ENCODE assay signal across 9 cellular contexts in the genomic region with DNA sequence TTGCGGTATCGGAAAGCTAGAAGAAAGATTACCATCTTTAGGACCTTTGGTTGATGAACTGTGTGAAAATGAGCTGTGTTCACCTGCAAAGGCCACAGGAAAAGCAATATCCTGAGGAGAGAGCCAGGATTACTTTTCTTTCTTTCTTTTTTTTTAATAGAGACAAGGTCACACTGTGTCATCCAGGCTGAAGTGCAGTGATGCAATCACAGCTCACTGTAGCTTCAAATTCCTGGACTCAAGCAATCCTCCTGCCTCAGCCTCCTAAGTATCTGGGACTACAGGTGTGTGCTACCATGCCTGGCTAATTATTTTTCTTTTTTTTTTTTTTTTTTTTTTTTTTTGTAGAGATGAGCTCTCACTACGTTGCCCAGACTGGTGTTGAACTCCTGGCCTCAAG. TPM values are rescaled to one million over a fixed set of nuclear protein-coding genes. Genes with fewer than 3 reads are reported as not detected.
"Had no signal": no experiment of that assay in that cellular context is flagged by ENCODE, and none has a peak within 500 bp of the region (broad histone marks: within the 10 kb centered on the region; RNA-seq: fewer than 3 reads in every experiment).

No MANE protein-coding gene starts in this region.

- H3K4me3 ChIP-seq: GM23338 had no signal

- H3K4me3 Mint-ChIP-seq: GM23338, H9, HFFc6 had no signal

- H3K27ac ChIP-seq: KMS-11 had no signal

- H3K27ac Mint-ChIP-seq: GM23338, HFFc6 had no signal

- H3K9me3 Mint-ChIP-seq: GM23338 had no signal

- H3K9ac ChIP-seq: KMS-11 had no signal

- FAIRE-seq: H54, HTR-8/SVneo had no signal

- H3K4me2 ChIP-seq: GM23338, KMS-11 had no signal

- H2AFZ ChIP-seq: GM23338 had no signal

- DNase-seq: H9, HCEC 1CT, HFFc6, KBM-7 had no signal

RNA-seq across cellular contexts. Expression of gene FAM184A, which starts 17.2 kb away (rescaled TPM):
- total RNA-seq: HFFc6, HT-29 had no signal
